21 cellular contexts compared by ENCODE assay signal in the genomic region with DNA sequence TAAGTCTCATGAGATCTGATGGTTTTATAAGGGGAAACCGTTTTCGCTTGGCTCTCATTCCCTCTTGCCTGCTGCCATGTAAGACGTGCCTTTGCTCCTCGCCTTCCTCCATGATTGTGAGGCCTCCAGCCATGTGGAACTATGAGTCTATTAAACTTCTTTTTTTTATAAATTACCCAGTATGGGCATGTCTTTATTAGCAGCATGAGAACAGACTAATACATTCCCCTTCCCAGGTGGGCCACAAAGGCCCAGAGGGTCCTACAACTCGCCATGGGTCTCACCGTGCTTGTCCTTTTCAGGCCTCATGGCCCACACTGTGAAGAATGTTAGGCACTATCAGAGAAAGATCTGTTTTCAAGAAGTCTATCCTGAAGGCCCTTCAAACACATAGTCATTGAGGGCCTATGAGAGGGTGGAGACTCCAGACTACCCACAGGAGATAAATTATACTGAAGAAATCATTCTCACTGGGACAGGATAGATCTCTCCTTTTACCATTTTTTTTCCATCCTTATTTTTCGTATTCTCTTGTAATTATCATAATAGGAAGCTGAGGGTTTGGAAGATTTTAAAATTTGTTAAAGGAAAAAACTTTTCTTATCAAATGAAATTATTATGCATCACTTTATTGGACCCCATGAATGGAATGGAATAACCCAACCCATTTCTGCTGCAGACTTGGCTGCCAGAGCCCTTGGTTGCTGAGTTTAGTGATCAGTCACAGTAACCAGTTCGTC. TPM values are rescaled to one million over a fixed set of nuclear protein-coding genes. Genes with fewer than 3 reads are reported as not detected.
DNase-seq lines count a peak whose midpoint lies in the region; ATAC-seq, FAIRE-seq and TF ChIP-seq lines count a peak whose summit lies in the region.
"Had no signal": no experiment of that assay in that cellular context is flagged by ENCODE, and none has a peak within 500 bp of the region (broad histone marks: within the 10 kb centered on the region; RNA-seq: fewer than 3 reads in every experiment).

No MANE protein-coding gene starts in this region.

- CTCF ChIA-PET in A549 (lab: Yijun Ruan, JAX) = interaction anchor here (0.8 to 9.8 kb wide), 7 partner anchors 10 to 113 kb away, joined by 3 to 113 read pairs (median 4); no protein-coding TSS in a partner anchor
- CTCF ChIA-PET in GM10248 (lab: Yijun Ruan, JAX) = interaction anchor here (1.5 to 15.4 kb wide), 3 partner anchors 9 to 130 kb away, joined by 3 to 158 read pairs (median 3); no protein-coding TSS in a partner anchor

- WGBS in A549 (ENCODE audit: missing lambda C conversion rate) = 93% methylated on average over 8 of the region's 8 CpGs
- 93 to 94% methylated on average over 6 to 7 of the region's 8 CpGs for WGBS in endodermal cell (ENCODE audit: insufficient coverage in 1 of 2, insufficient read length in 1 of 2), 2 experiments
- WGBS in small intestine, 3 donors = 84 to 90% (median 88%) methylated on average over 8 of the region's 8 CpGs

- H3K27me3 Mint-ChIP-seq in endodermal cell (ENCODE audit: insufficient read depth) = peaks cover 79% of the 10 kb centered on the region

- TF ChIP-seq POLR2A in A549 (IDR thresholded peaks at IDR 0.05; ENCODE audit: low read length) = no peak

- H4K20me1 ChIP-seq in MM.1S (ENCODE audit: insufficient read depth, low read length) = no peaks in the 10 kb centered on the region

- no peaks in the 10 kb centered on the region for H3K9me2 ChIP-seq in MM.1S (replicated peaks; ENCODE audit: insufficient read depth, low read length)

- no peak overlapping the region for H3K4me3 ChIP-seq in A549
- no peak overlapping the region for H3K4me3 ChIP-seq in MM.1S (ENCODE audit: low read length)
- no peak overlapping the region for H3K4me3 ChIP-seq in endodermal cell (ENCODE audit: low read length)
- H3K4me3 ChIP-seq in small intestine (ENCODE audit: low read depth in 1 of 2, low read length in 2 of 2) = no peak overlapping the region
- H3K4me3 ChIP-seq: vagina had no signal

- H3K27ac ChIP-seq in A549 (peak overlapping the region; percentile 78 to 83; a peak in 5 of 6 replicates), MM.1S (ENCODE audit: low read length) (peak overlapping the region; percentile 100), endodermal cell (ENCODE audit: low read depth, low read length) (peak overlapping the region; percentile 86), small intestine (ENCODE audit: low read depth in 1 of 2, low read length in 1 of 2) (peak overlapping the region; percentile 90 to 92)
- H3K27ac ChIP-seq: vagina had no signal

- no peaks in the 10 kb centered on the region for H3K27me3 ChIP-seq in MM.1S (replicated peaks; ENCODE audit: insufficient read depth, low read length)
- peaks cover 51% of the 10 kb centered on the region for H3K27me3 ChIP-seq in endodermal cell (ENCODE audit: control insufficient read depth, insufficient read depth, low read length, poor library complexity, severe bottlenecking)
- no peaks in the 10 kb centered on the region for H3K27me3 ChIP-seq in small intestine (ENCODE audit: control insufficient read depth in 2 of 2, insufficient read depth in 2 of 2, low read length in 2 of 2)
- H3K27me3 ChIP-seq: vagina had no signal

- H3K4me3 Mint-ChIP-seq in endodermal cell = no peak overlapping the region
- H3K4me3 Mint-ChIP-seq: activated T-helper 17 cell treated with anti-CD3 and anti-CD28 coated beads, Interleukin-2, amount 50 U/mL, for 72 hours; T-helper 17 cell had no signal

- TF ChIP-seq CTCF in A549 (IDR thresholded peaks at IDR 0.05) (no peak), MM.1S (IDR thresholded peaks at IDR 0.05; ENCODE audit: low read length) (no peak), endodermal cell (conservative IDR thresholded peaks at IDR 0.05) (no peak), GM10248 (IDR thresholded peaks at IDR 0.05; ENCODE audit: control extremely low read depth, extremely low read depth, low read depth, missing control alignments) (no peak)

- POLR2A ChIA-PET in A549 (lab: Yijun Ruan, JAX) (no interaction called here), GM10248 (lab: Yijun Ruan, JAX) (interaction anchor here (2.7 kb wide), 1 partner anchor 11 kb away, joined by 8 read pairs; no protein-coding TSS in a partner anchor)

- H3K79me2 ChIP-seq in MM.1S (ENCODE audit: low read length) = peaks cover 12% of the 10 kb centered on the region; the same call in 1 of the 2 replicates

- peaks cover 27% of the 10 kb centered on the region for H3K4me1 Mint-ChIP-seq in endodermal cell
- H3K4me1 Mint-ChIP-seq: activated T-helper 17 cell treated with anti-CD3 and anti-CD28 coated beads, Interleukin-2, amount 50 U/mL, for 72 hours had no signal

- no peak for FAIRE-seq in A549 (lab: Jason Lieb, UNC)
- FAIRE-seq in small intestine (lab: Jason Lieb, UNC) = no peak
- FAIRE-seq: GM19239 had no signal

- H2AFZ ChIP-seq in MM.1S (ENCODE audit: low read length) = no peak overlapping the region

- H3K9me3 Mint-ChIP-seq in endodermal cell = no peaks in the 10 kb centered on the region
- H3K9me3 Mint-ChIP-seq: activated T-helper 17 cell treated with anti-CD3 and anti-CD28 coated beads, Interleukin-2, amount 50 U/mL, for 72 hours had no signal

- no peak for DNase-seq in A549 (ENCODE audit: low read depth in 1 of 2, low spot score in 1 of 2)
- DNase-seq in MM.1S = no peak
- DNase-seq in endodermal cell = no peak
- no peak for DNase-seq in small intestine
- no peak for DNase-seq in stimulated activated CD4-positive, alpha-beta T cell treated with anti-CD3 and anti-CD28 coated beads, Interleukin-4, amount 100 ng/mL, for 24 hours
- DNase-seq in GM10248 (ENCODE audit: extremely low spot score) = no peak
- DNase-seq in NCI-H446 (lab: John Stamatoyannopoulos, UW) = no peak
- DNase-seq: cerebellar nuclear complex; EL; HCEC 1CT; NCI-H146; NCI-H345; SIG-M5; stimulated activated CD4-positive, alpha-beta T cell treated with anti-CD3 and anti-CD28 coated beads, Interleukin-4, amount 100 ng/mL, for 4 hours; stimulated activated CD8-positive, alpha-beta memory T cell treated with anti-CD3 and anti-CD28 coated beads, Interleukin-4, amount 100 ng/mL, for 48 hours; T-helper 17 cell had no signal

- H3K9ac ChIP-seq in MM.1S (ENCODE audit: low read length) (peak overlapping the region; percentile 85; the same call in 1 of the 2 replicates), endodermal cell (ENCODE audit: extremely low read depth, low read length, poor library complexity, severe bottlenecking) (no peak overlapping the region)

- H3K36me3 Mint-ChIP-seq in endodermal cell (ENCODE audit: low read depth) = peaks cover 1% of the 10 kb centered on the region

- no peaks in the 10 kb centered on the region for H3K9me3 ChIP-seq in A549
- no peaks in the 10 kb centered on the region for H3K9me3 ChIP-seq in MM.1S (replicated peaks; ENCODE audit: insufficient read depth, low read length)
- H3K9me3 ChIP-seq in endodermal cell (ENCODE audit: control insufficient read depth, low read length) = no peaks in the 10 kb centered on the region
- no peaks in the 10 kb centered on the region for H3K9me3 ChIP-seq in small intestine (ENCODE audit: control insufficient read depth, low read depth)
- H3K9me3 ChIP-seq: vagina had no signal

- H3F3A ChIP-seq in MM.1S (ENCODE audit: insufficient read depth, low read length) = peaks cover 34% of the 10 kb centered on the region

- TF ChIP-seq EP300 in A549 (IDR thresholded peaks at IDR 0.05) = no peak

- no peak overlapping the region for H3K27ac Mint-ChIP-seq in endodermal cell
- H3K27ac Mint-ChIP-seq: activated T-helper 17 cell treated with anti-CD3 and anti-CD28 coated beads, Interleukin-2, amount 50 U/mL, for 72 hours; T-helper 17 cell had no signal

- peak overlapping the region; percentile 40; the same call in 2 of the 3 replicates for H3K4me2 ChIP-seq in A549
- peak overlapping the region; percentile 87; the same call in 1 of the 2 replicates for H3K4me2 ChIP-seq in MM.1S (ENCODE audit: low read depth, low read length)

- H3K4me1 ChIP-seq in A549 (peaks cover 65% of the 10 kb centered on the region), MM.1S (ENCODE audit: low read length) (peaks cover 62% of the 10 kb centered on the region), endodermal cell (ENCODE audit: control insufficient read depth, insufficient read depth, low read length) (peaks cover 13% of the 10 kb centered on the region), small intestine (ENCODE audit: control insufficient read depth in 2 of 2, insufficient read depth in 1 of 2, low read depth in 1 of 2, low read length in 1 of 2) (peaks cover 5 to 18% of the 10 kb centered on the region in 2 donors)
- H3K4me1 ChIP-seq: vagina had no signal

- H3K36me3 ChIP-seq in MM.1S (replicated peaks; ENCODE audit: insufficient read depth, low read length) (no peaks in the 10 kb centered on the region), endodermal cell (ENCODE audit: control insufficient read depth, insufficient read depth, low read length) (no peaks in the 10 kb centered on the region), small intestine (ENCODE audit: control insufficient read depth in 2 of 2, insufficient read depth in 2 of 2, low read length in 2 of 2) (no peaks in the 10 kb centered on the region)
- H3K36me3 ChIP-seq: vagina had no signal

- ATAC-seq in A549 (no peak), HG03135 (IDR thresholded peaks at IDR 0.05; ENCODE audit: unreplicated experiment) (no peak)
- ATAC-seq: activated T-helper 17 cell treated with anti-CD3 and anti-CD28 coated beads, Interleukin-2, amount 50 U/mL, for 72 hours; T-helper 17 cell had no signal

- TF ChIP-seq RAD21 in A549 (conservative IDR thresholded peaks at IDR 0.05 in 1 of 2, IDR thresholded peaks at IDR 0.05 in 1 of 2) = no peak

TF ChIP-seq in A549, 52 proteins besides CTCF, POLR2A, EP300 and RAD21 (continues in another document):
- TF ChIP-seq, protein P1, sequence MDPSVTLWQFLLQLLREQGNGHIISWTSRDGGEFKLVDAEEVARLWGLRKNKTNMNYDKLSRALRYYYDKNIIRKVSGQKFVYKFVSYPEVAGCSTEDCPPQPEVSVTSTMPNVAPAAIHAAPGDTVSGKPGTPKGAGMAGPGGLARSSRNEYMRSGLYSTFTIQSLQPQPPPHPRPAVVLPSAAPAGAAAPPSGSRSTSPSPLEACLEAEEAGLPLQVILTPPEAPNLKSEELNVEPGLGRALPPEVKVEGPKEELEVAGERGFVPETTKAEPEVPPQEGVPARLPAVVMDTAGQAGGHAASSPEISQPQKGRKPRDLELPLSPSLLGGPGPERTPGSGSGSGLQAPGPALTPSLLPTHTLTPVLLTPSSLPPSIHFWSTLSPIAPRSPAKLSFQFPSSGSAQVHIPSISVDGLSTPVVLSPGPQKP (IDR thresholded peaks at IDR 0.05; ENCODE audit: low read depth, low read length) = no peak
- TF ChIP-seq MAFK (IDR thresholded peaks at IDR 0.05; ENCODE audit: partially characterized antibody) (no peak), ZFP36 (IDR thresholded peaks at IDR 0.05; ENCODE audit: borderline replicate concordance, partially characterized antibody) (no peak)

RNA-seq across cellular contexts. Expression of gene EPCAM, which starts 57.2 kb away (rescaled TPM):
- polyA plus RNA-seq in A549 (2011; rRNA removed) = 10.6 and 15.6 TPM in 2 replicates
- 1.9 and 2.0 TPM in 2 replicates for polyA plus RNA-seq in A549 (2012; cell fraction: cytosol; rRNA removed)
- polyA plus RNA-seq in A549 (2012; cell fraction: nucleus; rRNA removed) = 1.4 and 1.5 TPM in 2 replicates
- 4.1 to 5.4 TPM (median 4.8 TPM) in 3 replicates for polyA plus RNA-seq in A549 (2017; fragmentation: RNase III; extraction: RNeasy Plus Mini Kit Qiagen cat#74134 plus additional on column Dnase treatment)
- polyA minus RNA-seq in A549 (2011; rRNA and poly(A)+ RNA removed) = 2.3 and 3.0 TPM in 2 replicates
- 100 to 1,000 TPM; 523 to 543 TPM for total RNA-seq in endodermal cell
- polyA plus RNA-seq in endodermal cell (2013, experiment 1 of 2) = 76.7 TPM
- polyA plus RNA-seq in endodermal cell (2013, experiment 2 of 2) = 65.5 TPM
- polyA plus RNA-seq in small intestine = 100 to 1,000 TPM; 580 to 727 (median 671) TPM
- total RNA-seq: HT1080, T-helper 17 cell had no signal

Comparison
In these comparisons a context has a peak if more than half of its experiments do, and no peak if none do; other contexts are left out.
1. RNA of gene EPCAM, which starts 57.2 kb away (polyA plus RNA-seq): 580 to 727 TPM in small intestine; 1.4 to 15.6 TPM in A549; every median in the first group is over 10 times any median in the second.
2. Peak in every context shown above with its lines, with median percentiles within 50 percentile points of each other: H3K27ac ChIP-seq.